ENCODE assay signal across 8 cellular contexts in genomic region chr21:45074048-45074817, GRCh38. TPM values are rescaled to one million over a fixed set of nuclear protein-coding genes. Genes with fewer than 3 reads are reported as not detected.
DNase-seq lines count a peak whose midpoint lies in the region; ATAC-seq, FAIRE-seq and TF ChIP-seq lines count a peak whose summit lies in the region.

Gene ADARB1, plus strand, starts transcription at chr21:45074580. Its CDS starts 97,077 bp downstream, at chr21:45171657.

- peak within 1 kb of the TSS; percentile 90 for H3K4me3 ChIP-seq in mucosa of descending colon

- no peaks in the 10 kb centered on the region for H3K36me3 ChIP-seq in mucosa of descending colon (ENCODE audit: low read depth)

- DNase-seq in GM12891 (ENCODE audit: insufficient read length, low spot score) (peak; percentile 90), NCI-H774 (lab: John Stamatoyannopoulos, UW) (peak; percentile 17), activated T-cell treated with anti-CD3 and anti-CD28 coated beads for 48 hours (ENCODE audit: low read depth) (peak; percentile 74), epithelial cell of prostate (ENCODE audit: low read depth, low spot score) (no peak), mucosa of descending colon (peak; percentile 62 to 76 (median 74)), DMS153 (lab: John Stamatoyannopoulos, UW) (no peak)
- peak; percentile 40 to 79 (median 56) for DNase-seq in stimulated activated naive CD4-positive, alpha-beta T cell (lab: John Stamatoyannopoulos, UW)

- ATAC-seq in HG02852 (IDR thresholded peaks at IDR 0.05; ENCODE audit: unreplicated experiment) (peak; percentile 59), mucosa of descending colon (peak; percentile 90)

- TF ChIP-seq CTCF in mucosa of descending colon (IDR thresholded peaks at IDR 0.05) = no peak

- peak; percentile 92 for FAIRE-seq in GM12891 (lab: Jason Lieb, UNC)

- intact Hi-C loops in mucosa of descending colon (cut with DNase I, micrococcal nuclease) = no loop called here

- H3K4me1 ChIP-seq in mucosa of descending colon (ENCODE audit: low read depth) = peaks cover 11% of the 10 kb centered on the region

- TF ChIP-seq POLR2A in GM12891 (IDR thresholded peaks at IDR 0.05; ENCODE audit: low read depth, low read length) = no peak

- H3K9me3 ChIP-seq in mucosa of descending colon = no peaks in the 10 kb centered on the region

- H3K27ac ChIP-seq in epithelial cell of prostate = peak within 1 kb of the TSS; percentile 78

TF ChIP-seq in GM12891, 5 proteins besides CTCF, POLR2A, EP300 and RAD21:
- TF ChIP-seq PAX5 (IDR thresholded peaks at IDR 0.05; ENCODE audit: insufficient read depth, low read length, severe bottlenecking) = no peak
- TF ChIP-seq SPI1 (IDR thresholded peaks at IDR 0.05; ENCODE audit: low read depth, low read length) = no peak
- TF ChIP-seq TAF1 (IDR thresholded peaks at IDR 0.05; ENCODE audit: low read depth, low read length) = no peak
- TF ChIP-seq POU2F2 (IDR thresholded peaks at IDR 0.05; ENCODE audit: low read depth, low read length) = no peak
- no peak for TF ChIP-seq POLR2AphosphoS5 (IDR thresholded peaks at IDR 0.05; ENCODE audit: low read depth, low read length)
TF ChIP-seq in GM12891: peak in this region for 0.

RNA-seq across cellular contexts. Expression of gene ADARB1, which starts in this region (rescaled TPM):
- 0.60 TPM for polyA plus RNA-seq in GM12891 (2012; ENCODE audit: low read depth, missing spikeins)
- 10 to 100 TPM in 1 of 3 donors, 1 to 10 TPM in 2; 5.4 to 91.2 (median 8.8) TPM for total RNA-seq in mucosa of descending colon

Comparison
In these comparisons a context has a peak if more than half of its experiments do, and no peak if none do; other contexts are left out.
1. DNase-seq: peak in GM12891 (single experiment), NCI-H774 (single experiment), activated T-cell treated with anti-CD3 and anti-CD28 coated beads for 48 hours (single experiment), mucosa of descending colon (3 of 3) and stimulated activated naive CD4-positive, alpha-beta T cell (6 of 6); none in epithelial cell of prostate (single experiment) and DMS153 (single experiment).